In the genomic region with DNA sequence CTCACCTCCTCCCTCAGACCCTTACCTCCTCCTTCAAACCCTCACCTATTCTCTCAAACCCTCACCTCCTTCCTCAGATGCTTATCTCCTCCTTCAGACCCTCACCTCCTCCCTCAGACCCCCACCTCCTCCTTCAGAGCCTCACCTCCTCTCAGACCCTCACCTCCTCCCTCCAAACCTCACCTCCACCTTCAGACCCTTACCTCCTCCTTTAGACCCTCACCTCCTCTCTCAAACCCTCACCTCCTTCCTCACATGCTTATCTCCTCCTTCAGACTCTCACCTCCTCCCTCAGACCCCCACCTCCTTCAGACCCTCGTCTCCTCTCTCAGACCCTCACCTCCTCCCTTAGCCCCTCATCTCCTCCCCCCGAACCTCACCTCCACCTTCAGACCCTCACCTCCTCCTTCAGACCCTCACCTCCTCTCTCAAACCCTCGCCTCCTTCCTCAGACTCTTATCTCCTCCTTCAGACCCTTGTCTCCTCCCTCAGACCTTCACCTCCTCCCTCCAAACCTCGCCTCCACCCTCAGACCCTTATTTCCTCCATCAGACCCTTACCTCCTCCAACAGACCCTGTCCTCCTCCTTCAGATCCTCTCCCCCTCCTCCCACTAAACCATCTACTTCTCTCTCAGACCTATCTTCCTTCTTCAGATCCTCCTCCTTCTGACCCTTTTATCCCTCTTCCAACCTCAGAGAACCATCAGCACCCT, we compare ENCODE assay signal across 10 cellular contexts. TPM values are rescaled to one million over a fixed set of nuclear protein-coding genes. Genes with fewer than 3 reads are reported as not detected.
A peak's percentile ranks its signal among the peaks of the same experiment; 100 is the strongest.
DNase-seq lines count a peak whose midpoint lies in the region; ATAC-seq and TF ChIP-seq lines count a peak whose summit lies in the region.
"Had no signal": no experiment of that assay in that cellular context is flagged by ENCODE, and none has a peak within 500 bp of the region (broad histone marks: within the 10 kb centered on the region; RNA-seq: fewer than 3 reads in every experiment).

No MANE protein-coding gene starts in this region.

- 83% methylated on average over 4 of the region's 4 CpGs for WGBS in esophagus muscularis mucosa
- WGBS in ovary, 3 donors, result 54 to 77% (median 72%) methylated on average over 4 of the region's 4 CpGs

- H3K4me2 ChIP-seq in BLaER1, result peak overlapping the region; percentile 88; the same call in 1 of the 2 replicates

- no peak for TF ChIP-seq CTCF in Peyer's patch (IDR thresholded peaks at IDR 0.05)
- no peak for TF ChIP-seq CTCF in esophagus muscularis mucosa (IDR thresholded peaks at IDR 0.05)
- no peak for TF ChIP-seq CTCF in ovary (IDR thresholded peaks at IDR 0.05)

- intact Hi-C loops in esophagus muscularis mucosa (cut with DNase I) (no loop called here), ovary (cut with DNase I) (no loop called here)

- peak in 1 of 3 donors; percentile 36 for DNase-seq in Peyer's patch
- no peak for DNase-seq in esophagus muscularis mucosa (ENCODE audit: extremely low spot score)
- no peak for DNase-seq in ovary
- no peak for DNase-seq in AML-193 (lab: John Stamatoyannopoulos, UW)
- DNase-seq in islet precursor cell, result no peak
- DNase-seq: stimulated activated CD4-positive, alpha-beta T cell treated with anti-CD3 and anti-CD28 coated beads, Interleukin-4, amount 100 ng/mL, for 1 hour had no signal

- H4K20me1 ChIP-seq in BLaER1, result peaks cover 16% of the 10 kb centered on the region; the same call in 1 of the 2 replicates

- H3K4me1 ChIP-seq in BLaER1, result peaks cover 44% of the 10 kb centered on the region
- H3K4me1 ChIP-seq in Peyer's patch, result peaks cover 15 to 71% (median 19%) of the 10 kb centered on the region in 4 donors
- peaks cover 65 to 94% (median 89%) of the 10 kb centered on the region in 4 donors for H3K4me1 ChIP-seq in esophagus muscularis mucosa
- H3K4me1 ChIP-seq in ovary (ENCODE audit: insufficient read depth), result peaks cover 24% of the 10 kb centered on the region

- ATAC-seq in HG02938 (IDR thresholded peaks at IDR 0.05; ENCODE audit: unreplicated experiment) (no peak), HG03196 (IDR thresholded peaks at IDR 0.05; ENCODE audit: unreplicated experiment) (no peak)

- TF ChIP-seq EP300 in esophagus muscularis mucosa (IDR thresholded peaks at IDR 0.05) (no peak), ovary (IDR thresholded peaks at IDR 0.05) (no peak)

- H3K36me3 ChIP-seq in BLaER1, result peaks cover 4% of the 10 kb centered on the region; the same call in 1 of the 2 replicates
- peaks cover 0 to 4% (median 0%) of the 10 kb centered on the region in 3 donors for H3K36me3 ChIP-seq in Peyer's patch
- H3K36me3 ChIP-seq in esophagus muscularis mucosa, result peaks cover 0 to 13% (median 3%) of the 10 kb centered on the region in 4 donors
- no peaks in the 10 kb centered on the region for H3K36me3 ChIP-seq in ovary

- no peak overlapping the region for H3K27ac ChIP-seq in BLaER1
- H3K27ac ChIP-seq in Peyer's patch, result peak overlapping the region; percentile 80 to 99 (median 94)
- H3K27ac ChIP-seq in esophagus muscularis mucosa (replicated peaks in 1 of 4), result peak overlapping the region; percentile 89 to 96 (median 94)
- peak overlapping the region; percentile 62 to 83 for H3K27ac ChIP-seq in ovary

- H3K4me3 ChIP-seq in BLaER1 (no peak overlapping the region), Peyer's patch (peak overlapping the region in 2 of 4 donors; percentile 75 to 82), esophagus muscularis mucosa (no peak overlapping the region), ovary (no peak overlapping the region)

- no peaks in the 10 kb centered on the region for H3K9me3 ChIP-seq in BLaER1
- H3K9me3 ChIP-seq in Peyer's patch, result no peaks in the 10 kb centered on the region
- H3K9me3 ChIP-seq in esophagus muscularis mucosa, result no peaks in the 10 kb centered on the region
- no peaks in the 10 kb centered on the region for H3K9me3 ChIP-seq in ovary

- TF ChIP-seq POLR2A in Peyer's patch (IDR thresholded peaks at IDR 0.05) (no peak), esophagus muscularis mucosa (IDR thresholded peaks at IDR 0.05; ENCODE audit: low read depth) (no peak), ovary (IDR thresholded peaks at IDR 0.05) (no peak)

- no peaks in the 10 kb centered on the region for H3K27me3 ChIP-seq in BLaER1
- H3K27me3 ChIP-seq in Peyer's patch, result no peaks in the 10 kb centered on the region
- no peaks in the 10 kb centered on the region for H3K27me3 ChIP-seq in esophagus muscularis mucosa
- no peaks in the 10 kb centered on the region for H3K27me3 ChIP-seq in ovary

- no peak overlapping the region for H3K9ac ChIP-seq in BLaER1

RNA-seq across cellular contexts. Expression of a gene that starts 2.5 kb away (rescaled TPM):
- 100 to 1,000 TPM in 3 of 4 donors, 10 to 100 TPM in 1; 45.4 to 136 (median 119) TPM for total RNA-seq in Peyer's patch
- 100 to 1,000 TPM in 1 of 4 donors, 10 to 100 TPM in 2, 1 to 10 TPM in 1; 10.0 to 147 (median 20.2) TPM for total RNA-seq in esophagus muscularis mucosa
- 100 to 1,000 TPM in 2 of 7 donors, 10 to 100 TPM in 5; 17.8 to 141 (median 50.7) TPM for total RNA-seq in ovary
- 10 to 100 TPM in 1 of 2 donors, 1 to 10 TPM in 1; 3.2 to 43.4 TPM for polyA plus RNA-seq in ovary

RNA-seq across cellular contexts. Expression of a gene that starts 31.6 kb away (rescaled TPM):
- total RNA-seq in Peyer's patch, result 100 to 1,000 TPM in 3 of 4 donors, 10 to 100 TPM in 1; 84.2 to 197 (median 132) TPM
- under 1 TPM in 2 of 4 donors, not detected in 2; 0.34 to 0.50 TPM for total RNA-seq in esophagus muscularis mucosa
- 10 to 100 TPM in 1 of 7 donors, 1 to 10 TPM in 3, under 1 TPM in 1, not detected in 2; 0.46 to 10.3 (median 2.2) TPM for total RNA-seq in ovary
- polyA plus RNA-seq in ovary, result under 1 TPM in 1 of 2 donors, not detected in 1; 0.08 TPM

RNA-seq across cellular contexts. Expression of a gene that starts 47.1 kb away (rescaled TPM):
- total RNA-seq in Peyer's patch (not detected), esophagus muscularis mucosa (not detected), ovary (not detected)
- not detected for polyA plus RNA-seq in ovary
- total RNA-seq: kidney epithelial cell had no signal

Comparison
In these comparisons a context has a peak if more than half of its experiments do, and no peak if none do; other contexts are left out.
1. RNA of a gene that starts 31.6 kb away (total RNA-seq): 84.2 to 197 TPM in Peyer's patch; 0.46 to 10.3 TPM in ovary and 0.34 to 0.50 TPM in esophagus muscularis mucosa; every median in the first group is over 4 times any median in the second.